In genomic region chr6:32375739-32376529, GRCh38 we compare ENCODE assay signal across 28 cellular contexts. TPM values are rescaled to one million over a fixed set of nuclear protein-coding genes. Genes with fewer than 3 reads are reported as not detected.
"Had no signal": no experiment of that assay in that cellular context is flagged by ENCODE, and none has a peak within 500 bp of the region (broad histone marks: within the 10 kb centered on the region; RNA-seq: fewer than 3 reads in every experiment).

No MANE protein-coding gene starts in this region.

- H3K36me3 ChIP-seq: brain microvascular endothelial cell, cardiac muscle cell, SJSA1 had no signal

- H3K4me3 ChIP-seq: cardiac muscle cell, SJSA1 had no signal

- H3K27ac ChIP-seq: brain microvascular endothelial cell, cardiac muscle cell, SJSA1 had no signal

- H3K9me3 ChIP-seq: SJSA1 had no signal

- H3K27ac Mint-ChIP-seq: activated CD4-positive, alpha-beta memory T cell treated with anti-CD3 and anti-CD28 coated beads, Interleukin-2, amount 10 ng/mL, durations not matched to agents 7 days and 5 days; activated naive CD4-positive, alpha-beta T cell treated with anti-CD3 and anti-CD28 coated beads, Interleukin-2, amount 10 ng/mL, durations not matched to agents 7 days and 5 days; activated naive CD8-positive, alpha-beta T cell treated with anti-CD3 and anti-CD28 coated beads for 36 hours; activated T-cell treated with anti-CD3 and anti-CD28 coated beads, Interleukin-2, amount 50 U/mL, for 72 hours; activated T-helper 2 cell treated with anti-CD3 and anti-CD28 coated beads, Interferon-gamma antibody, Interleukin-2, Interleukin-4, amounts not matched to agents 10 μg/mL and 5 μg/mL and 100 μg/mL, durations not matched to agents 14 hours and 24 hours and 36 hours; WTC11 had no signal

- H3K4me1 Mint-ChIP-seq: activated CD4-positive, alpha-beta memory T cell treated with anti-CD3 and anti-CD28 coated beads, Interleukin-2, amount 10 ng/mL, durations not matched to agents 7 days and 5 days; activated naive CD4-positive, alpha-beta T cell treated with anti-CD3 and anti-CD28 coated beads, Interleukin-2, amount 10 ng/mL, durations not matched to agents 7 days and 5 days; activated naive CD8-positive, alpha-beta T cell treated with anti-CD3 and anti-CD28 coated beads for 36 hours; WTC11 had no signal

- H3K36me3 Mint-ChIP-seq: activated naive CD4-positive, alpha-beta T cell treated with anti-CD3 and anti-CD28 coated beads, Interleukin-2, amount 10 ng/mL, durations not matched to agents 7 days and 5 days; activated naive CD8-positive, alpha-beta T cell treated with anti-CD3 and anti-CD28 coated beads for 36 hours; WTC11 had no signal

- H3K4me3 Mint-ChIP-seq: activated CD4-positive, alpha-beta memory T cell treated with anti-CD3 and anti-CD28 coated beads, Interleukin-2, amount 10 ng/mL, durations not matched to agents 7 days and 5 days; activated naive CD4-positive, alpha-beta T cell treated with anti-CD3 and anti-CD28 coated beads, Interleukin-2, amount 10 ng/mL, durations not matched to agents 7 days and 5 days; activated naive CD8-positive, alpha-beta T cell treated with anti-CD3 and anti-CD28 coated beads for 36 hours; activated T-cell treated with anti-CD3 and anti-CD28 coated beads, Interleukin-2, amount 50 U/mL, for 72 hours; WTC11 had no signal

- H3K9me3 Mint-ChIP-seq: activated CD4-positive, alpha-beta memory T cell treated with anti-CD3 and anti-CD28 coated beads, Interleukin-2, amount 10 ng/mL, durations not matched to agents 7 days and 5 days; activated naive CD4-positive, alpha-beta T cell treated with anti-CD3 and anti-CD28 coated beads, Interleukin-2, amount 10 ng/mL, durations not matched to agents 7 days and 5 days; activated naive CD8-positive, alpha-beta T cell treated with anti-CD3 and anti-CD28 coated beads for 36 hours; activated T-cell treated with anti-CD3 and anti-CD28 coated beads, Interleukin-2, amount 50 U/mL, for 72 hours; activated T-helper 2 cell treated with anti-CD3 and anti-CD28 coated beads, Interferon-gamma antibody, Interleukin-2, Interleukin-4, amounts not matched to agents 10 μg/mL and 5 μg/mL and 100 μg/mL, durations not matched to agents 14 hours and 24 hours and 36 hours had no signal

- ATAC-seq: activated T-cell treated with anti-CD3 and anti-CD28 coated beads, Interleukin-2, amount 50 U/mL, for 72 hours; SK-N-SH treated with all-trans-retinoic acid at 6 μM for 48 hours; WTC11 had no signal

- DNase-seq: activated CD4-positive, alpha-beta memory T cell treated with anti-CD3 and anti-CD28 coated beads, Interleukin-2, amount 10 ng/mL, durations not matched to agents 7 days and 5 days; activated CD4-positive, alpha-beta T cell treated with anti-CD3 and anti-CD28 coated beads for 1 hour; activated CD4-positive, alpha-beta T cell treated with anti-CD3 and anti-CD28 coated beads, Interleukin-2, amount 50 U/mL, for 1 hour; activated gamma-delta T cell treated with Interleukin-2 at 50 U/mL for 16 hours; activated naive CD4-positive, alpha-beta T cell treated with anti-CD3 and anti-CD28 coated beads, Interleukin-2, amount 10 ng/mL, durations not matched to agents 7 days and 5 days; activated naive CD8-positive, alpha-beta T cell treated with anti-CD3 and anti-CD28 coated beads for 36 hours; activated T-cell treated with anti-CD3 and anti-CD28 coated beads for 4 hours; activated T-cell treated with anti-CD3 and anti-CD28 coated beads, Interleukin-2, amount 50 U/mL, for 72 hours; brain microvascular endothelial cell; MM.1S; NCI-H1105 treated with DMSO at 0.1 percent for 48 hours; NCI-H1436 treated with DMSO at 0.1 percent for 48 hours; NCI-H187; NCI-H2081; NCI-H510A treated with DMSO at 0.1 percent for 48 hours; NCI-H69; NK-92 treated with Interleukin-12 subunit alpha and Interleukin-12 subunit beta, amount 100 ng/mL, for 24 hours; SHP77; SW 1271 had no signal

- H3K27me3 ChIP-seq: brain microvascular endothelial cell, cardiac muscle cell had no signal

- FAIRE-seq: RCC 7860 had no signal

RNA-seq across cellular contexts. Expression of gene TSBP1, which starts 4.2 kb away (rescaled TPM):
- total RNA-seq: activated CD4-positive, alpha-beta memory T cell treated with anti-CD3 and anti-CD28 coated beads, Interleukin-2, amount 10 ng/mL, durations not matched to agents 7 days and 5 days; activated CD8-positive, alpha-beta memory T cell treated with anti-CD3 and anti-CD28 coated beads for 36 hours; activated naive CD8-positive, alpha-beta T cell treated with anti-CD3 and anti-CD28 coated beads for 36 hours; activated T-cell treated with anti-CD3 and anti-CD28 coated beads, Interleukin-2, amount 50 U/mL, for 72 hours; activated T-helper 2 cell treated with anti-CD3 and anti-CD28 coated beads, Interferon-gamma antibody, Interleukin-2, Interleukin-4, amounts not matched to agents 10 μg/mL and 5 μg/mL and 100 μg/mL, durations not matched to agents 14 hours and 24 hours and 36 hours; cardiac muscle cell; SJSA1; T-helper 1 cell treated with Interleukin-12 subunit alpha and Interleukin-12 subunit beta and Interleukin-4 antibody, amounts not matched to agents 30 ng/mL and 1 ng/mL, for 36 hours; WTC11 had no signal
- polyA plus RNA-seq: adipose tissue, cardiac muscle cell had no signal

RNA-seq across cellular contexts. Expression of gene BTNL2, which starts 31.0 kb away (rescaled TPM):
- total RNA-seq: activated CD4-positive, alpha-beta memory T cell treated with anti-CD3 and anti-CD28 coated beads, Interleukin-2, amount 10 ng/mL, durations not matched to agents 7 days and 5 days; activated CD8-positive, alpha-beta memory T cell treated with anti-CD3 and anti-CD28 coated beads for 36 hours; activated naive CD8-positive, alpha-beta T cell treated with anti-CD3 and anti-CD28 coated beads for 36 hours; activated T-cell treated with anti-CD3 and anti-CD28 coated beads, Interleukin-2, amount 50 U/mL, for 72 hours; activated T-helper 2 cell treated with anti-CD3 and anti-CD28 coated beads, Interferon-gamma antibody, Interleukin-2, Interleukin-4, amounts not matched to agents 10 μg/mL and 5 μg/mL and 100 μg/mL, durations not matched to agents 14 hours and 24 hours and 36 hours; cardiac muscle cell; SJSA1; T-helper 1 cell treated with Interleukin-12 subunit alpha and Interleukin-12 subunit beta and Interleukin-4 antibody, amounts not matched to agents 30 ng/mL and 1 ng/mL, for 36 hours; WTC11 had no signal
- polyA plus RNA-seq: adipose tissue, cardiac muscle cell had no signal
